Comparison of ENCODE assay signal across 10 cellular contexts in genomic region chr12:6337958-6338406, GRCh38. TPM values are rescaled to one million over a fixed set of nuclear protein-coding genes. Genes with fewer than 3 reads are reported as not detected.
DNase-seq lines count a peak whose midpoint lies in the region; ATAC-seq, FAIRE-seq and TF ChIP-seq lines count a peak whose summit lies in the region.
"Had no signal": no experiment of that assay in that cellular context is flagged by ENCODE, and none has a peak within 500 bp of the region (broad histone marks: within the 10 kb centered on the region; RNA-seq: fewer than 3 reads in every experiment).

No MANE protein-coding gene starts in this region.

- intact Hi-C loops in kidney (cut with DNase I) = loop anchor here (10.0 kb wide), 1 partner anchor 117 kb away; the partner anchor contains the start of gene TAPBPL

- TF ChIP-seq CTCF in HFF-Myc (IDR thresholded peaks at IDR 0.05; ENCODE audit: low read depth, low read length, missing control alignments) (no peak), kidney (IDR thresholded peaks at IDR 0.05; ENCODE audit: borderline replicate concordance, extremely low read depth, insufficient read depth) (no peak), thoracic aorta (IDR thresholded peaks at IDR 0.05) (no peak)

- ATAC-seq in thoracic aorta (ENCODE audit: insufficient number of reproducible peaks, low FRiP score, low read depth) = no peak

- H3K9ac ChIP-seq in kidney (ENCODE audit: low read length in 2 of 2) = peak overlapping the region in 1 of 2 donors; percentile 99

- DNase-seq in HFF-Myc (ENCODE audit: extremely low read depth, low read depth) (no peak), amniotic epithelial cell (ENCODE audit: low read depth) (peak; percentile 78), kidney (peak; percentile 51), thoracic aorta (ENCODE audit: low spot score) (no peak), D341Med (ENCODE audit: low spot score) (no peak), hepatic stellate cell (ENCODE audit: low spot score) (no peak)
- no peak for DNase-seq in central memory CD4-positive, alpha-beta T cell
- DNase-seq: head of caudate nucleus; NCI-H69; stimulated activated CD4-positive, alpha-beta T cell treated with anti-CD3 and anti-CD28 coated beads, Interleukin-1b, Interleukin-23, amount 100 ng/mL, for 48 hours had no signal

- H3K9me3 ChIP-seq in kidney (ENCODE audit: control insufficient read depth in 1 of 2, low read length in 2 of 2) = no peaks in the 10 kb centered on the region
- H3K9me3 ChIP-seq in thoracic aorta = no peaks in the 10 kb centered on the region

- peak overlapping the region; percentile 78 for H3K4me3 ChIP-seq in HFF-Myc (replicated peaks; ENCODE audit: low read depth, low read length)
- H3K4me3 ChIP-seq in kidney (ENCODE audit: low read length in 2 of 2) = peak overlapping the region; percentile 92 to 93
- peak overlapping the region; percentile 89 for H3K4me3 ChIP-seq in thoracic aorta

- no peak for FAIRE-seq in kidney (lab: Jason Lieb, UNC)

- H3K27ac ChIP-seq in kidney (ENCODE audit: low read depth in 2 of 2, low read length in 2 of 2) (peak overlapping the region; percentile 99 to 100), thoracic aorta (peak overlapping the region; percentile 98 to 99)

- H3K4me1 ChIP-seq in kidney (ENCODE audit: control insufficient read depth in 1 of 2, insufficient read depth in 1 of 2, low read depth in 1 of 2, low read length in 2 of 2) (peaks cover 55 to 62% of the 10 kb centered on the region in 2 donors), thoracic aorta (ENCODE audit: control insufficient read depth in 1 of 2, low read depth in 2 of 2) (peaks cover 45 to 68% of the 10 kb centered on the region in 2 donors)

- H3K36me3 ChIP-seq in kidney (ENCODE audit: control insufficient read depth in 1 of 2, insufficient read depth in 2 of 2, low read length in 2 of 2) (peaks cover 15 to 17% of the 10 kb centered on the region in 2 donors), thoracic aorta (peaks cover 14% of the 10 kb centered on the region)

- no peaks in the 10 kb centered on the region for H3K27me3 ChIP-seq in thoracic aorta (replicated peaks; ENCODE audit: insufficient read depth)

RNA-seq across cellular contexts. Expression of gene TNFRSF1A, which starts 3.9 kb away (rescaled TPM):
- 186 TPM for total RNA-seq in kidney
- 99.6 TPM for polyA plus RNA-seq in kidney (ENCODE audit: insufficient read depth, low read depth, low replicate concordance)
- total RNA-seq in thoracic aorta = 100 to 1,000 TPM; 311 to 384 TPM

RNA-seq across cellular contexts. Expression of gene PLEKHG6, which starts 27.5 kb away (rescaled TPM):
- total RNA-seq in kidney (2.5 TPM), thoracic aorta (under 1 TPM in 1 of 2 donors, not detected in 1; 0.78 TPM)
- 2.9 TPM for polyA plus RNA-seq in kidney (ENCODE audit: insufficient read depth, low read depth, low replicate concordance)

RNA-seq across cellular contexts. Expression of gene SCNN1A, which starts 37.4 kb away (rescaled TPM):
- total RNA-seq in kidney = 452 TPM
- polyA plus RNA-seq in kidney (ENCODE audit: insufficient read depth, low read depth, low replicate concordance) = 225 TPM
- 10 to 100 TPM; 16.4 to 33.5 TPM for total RNA-seq in thoracic aorta

RNA-seq across cellular contexts. Expression of gene LTBR, which starts 46.0 kb away (rescaled TPM):
- total RNA-seq in kidney (114 TPM), thoracic aorta (100 to 1,000 TPM; 176 to 217 TPM)
- 77.8 TPM for polyA plus RNA-seq in kidney (ENCODE audit: insufficient read depth, low read depth, low replicate concordance)

Comparison
In these comparisons a context has a peak if more than half of its experiments do, and no peak if none do; other contexts are left out.
1. DNase-seq: peak in amniotic epithelial cell (single experiment) and kidney (single experiment); none in HFF-Myc (single experiment), thoracic aorta (single experiment), D341Med (single experiment), hepatic stellate cell (single experiment) and central memory CD4-positive, alpha-beta T cell (single experiment).
2. RNA of gene SCNN1A, which starts 37.4 kb away (total RNA-seq): 452 TPM in kidney (single experiment); 16.4 to 33.5 TPM in thoracic aorta; every median in the first group is over 10 times any median in the second.
3. Peak in every context shown above with its lines, with median percentiles within 50 percentile points of each other: H3K4me3 ChIP-seq.